In the genomic region with DNA sequence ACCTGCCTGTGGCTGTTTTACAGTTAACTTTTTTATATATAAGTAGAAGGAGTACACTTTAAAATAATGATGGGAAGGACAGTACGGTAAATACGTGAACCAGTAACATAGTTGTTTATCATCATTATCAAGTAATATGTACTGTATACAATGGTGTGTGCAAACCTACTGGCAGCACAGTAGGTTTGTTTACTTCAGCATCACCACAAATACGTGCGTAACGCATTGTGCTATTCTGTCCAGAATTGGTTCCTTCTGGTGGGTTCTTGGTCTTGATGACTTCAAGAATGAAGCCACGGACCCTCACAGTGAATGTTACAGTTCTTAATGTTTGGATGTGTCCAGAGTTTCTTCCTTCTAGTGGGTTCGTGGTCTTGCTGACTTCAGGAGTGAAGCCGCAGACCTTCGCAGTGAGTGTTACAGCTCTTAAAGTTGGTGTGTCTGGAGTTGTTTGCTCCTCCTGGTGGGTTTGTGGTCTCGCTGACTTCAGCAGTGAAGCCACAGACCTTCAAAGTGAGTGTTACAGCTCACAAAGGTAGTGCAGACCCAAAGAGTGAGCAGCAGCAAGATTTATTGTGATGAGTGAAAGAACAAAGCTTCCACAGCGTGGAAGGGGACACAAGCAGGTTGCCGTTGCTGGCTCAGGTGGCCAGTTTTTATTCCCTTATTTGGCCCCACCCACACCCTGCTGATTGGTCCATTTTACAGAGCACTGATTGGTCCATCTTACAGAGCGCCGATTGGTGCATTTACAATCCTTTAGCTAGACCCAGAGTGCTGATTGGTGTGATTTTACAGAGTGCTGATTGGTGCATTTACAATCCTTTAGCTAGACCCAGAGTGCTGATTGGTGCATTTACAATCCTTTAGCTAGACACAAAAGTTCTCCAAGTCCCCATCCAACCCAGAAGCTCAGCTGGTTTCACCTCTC, we compare ENCODE assay signal across 7 cellular contexts. TPM values are rescaled to one million over a fixed set of nuclear protein-coding genes. Genes with fewer than 3 reads are reported as not detected.
A peak's percentile ranks its signal among the peaks of the same experiment; 100 is the strongest.
DNase-seq lines count a peak whose midpoint lies in the region; ATAC-seq lines count a peak whose summit lies in the region.
"Not testable (repeated sequence)": the region's sequence is repeated elsewhere in the genome, so short reads cannot be mapped to it uniquely, and the experiment has no call there.

No MANE protein-coding gene starts in this region.

- not testable (repeated sequence) for H3K36me3 Mint-ChIP-seq in activated T-cell treated with anti-CD3 and anti-CD28 coated beads, Interleukin-2, amount 50 U/mL, for 4 hours (ENCODE audit: insufficient read depth); activated naive CD4-positive, alpha-beta T cell treated with anti-CD3 and anti-CD28 coated beads, Interleukin-2, amount 50 U/mL, for 24 hours

- H3K4me3 Mint-ChIP-seq in activated T-cell treated with anti-CD3 and anti-CD28 coated beads, Interleukin-2, amount 50 U/mL, for 4 hours: not testable (repeated sequence)
- H3K4me3 Mint-ChIP-seq in activated naive CD4-positive, alpha-beta T cell treated with anti-CD3 and anti-CD28 coated beads, Interleukin-2, amount 50 U/mL, for 24 hours: peak overlapping the region; percentile 44

- not testable (repeated sequence) for H3K4me1 Mint-ChIP-seq in activated T-cell treated with anti-CD3 and anti-CD28 coated beads, Interleukin-2, amount 50 U/mL, for 4 hours (ENCODE audit: low read depth)
- peaks cover 20% of the 10 kb centered on the region for H3K4me1 Mint-ChIP-seq in activated naive CD4-positive, alpha-beta T cell treated with anti-CD3 and anti-CD28 coated beads, Interleukin-2, amount 50 U/mL, for 24 hours

- DNase-seq in NAMALWA (ENCODE audit: low spot score): peak; percentile 2
- DNase-seq in activated CD4-positive, alpha-beta T cell treated with anti-CD3 and anti-CD28 coated beads, Interleukin-2, amount 50 U/mL, for 1 hour: peak; percentile 6
- DNase-seq in activated T-cell treated with anti-CD3 and anti-CD28 coated beads, Interleukin-2, amount 50 U/mL, for 4 hours: not testable (repeated sequence)
- peak; percentile 18 for DNase-seq in effector CD8-positive, alpha-beta T cell (lab: John Stamatoyannopoulos, UW)
- peak; percentile 4 for DNase-seq in stimulated activated CD4-positive, alpha-beta T cell treated with anti-CD3 and anti-CD28 coated beads, Interleukin-15, amount 100 ng/mL, for 24 hours
- peak; percentile 26 to 33 for DNase-seq in stimulated activated CD8-positive, alpha-beta memory T cell treated with anti-CD3 and anti-CD28 coated beads, Interleukin-7, amount 100 ng/mL, for 4 hours (ENCODE audit: low read depth in 2 of 2)

- H3K27ac Mint-ChIP-seq in activated naive CD4-positive, alpha-beta T cell treated with anti-CD3 and anti-CD28 coated beads, Interleukin-2, amount 50 U/mL, for 24 hours: peak overlapping the region; percentile 74

- not testable (repeated sequence) for H3K27me3 Mint-ChIP-seq in activated T-cell treated with anti-CD3 and anti-CD28 coated beads, Interleukin-2, amount 50 U/mL, for 4 hours (ENCODE audit: low read depth); activated naive CD4-positive, alpha-beta T cell treated with anti-CD3 and anti-CD28 coated beads, Interleukin-2, amount 50 U/mL, for 24 hours

- peaks cover 13% of the 10 kb centered on the region for H3K9me3 Mint-ChIP-seq in activated T-cell treated with anti-CD3 and anti-CD28 coated beads, Interleukin-2, amount 50 U/mL, for 4 hours
- not testable (repeated sequence) for H3K9me3 Mint-ChIP-seq in activated naive CD4-positive, alpha-beta T cell treated with anti-CD3 and anti-CD28 coated beads, Interleukin-2, amount 50 U/mL, for 24 hours

- ATAC-seq in activated T-cell treated with anti-CD3 and anti-CD28 coated beads, Interleukin-2, amount 50 U/mL, for 4 hours: peak; percentile 43 to 58

RNA-seq across cellular contexts. Expression of gene PGK1, which starts 30.6 kb away (rescaled TPM):
- total RNA-seq in activated T-cell treated with anti-CD3 and anti-CD28 coated beads, Interleukin-2, amount 50 U/mL, for 4 hours: 100 to 1,000 TPM; 621 to 728 (median 711) TPM
